In the genomic region with DNA sequence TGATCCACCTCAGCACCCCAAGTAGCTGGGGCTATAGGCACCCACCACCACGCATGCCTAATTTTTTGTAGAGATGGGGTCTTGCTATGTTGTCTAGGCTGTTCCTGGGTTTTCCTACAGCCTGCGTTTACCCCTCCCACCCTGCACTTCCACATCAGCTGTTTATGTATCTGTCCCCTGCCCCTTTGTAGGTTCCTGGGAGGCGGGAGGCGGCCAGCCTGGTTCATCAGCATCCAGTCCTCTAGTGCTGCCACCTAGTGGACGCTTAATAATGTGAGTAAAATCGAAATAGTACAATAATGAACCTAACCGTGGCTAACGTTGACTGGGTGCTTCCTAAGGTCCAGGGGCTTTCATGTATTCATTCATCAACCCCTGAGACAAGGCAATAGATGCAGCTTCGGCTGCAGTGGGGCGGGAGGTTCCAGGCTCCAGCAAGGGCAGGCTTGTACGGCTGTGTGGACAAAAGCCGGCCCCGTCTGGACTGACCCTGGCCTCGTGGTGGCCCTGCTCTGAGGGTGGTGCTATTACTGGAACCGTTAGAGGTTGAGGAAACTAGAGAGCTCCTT, we compare ENCODE assay signal across 9 cellular contexts. TPM values are rescaled to one million over a fixed set of nuclear protein-coding genes. Genes with fewer than 3 reads are reported as not detected.
DNase-seq lines count a peak whose midpoint lies in the region; ATAC-seq and TF ChIP-seq lines count a peak whose summit lies in the region.
"Had no signal": no experiment of that assay in that cellular context is flagged by ENCODE, and none has a peak within 500 bp of the region (broad histone marks: within the 10 kb centered on the region; RNA-seq: fewer than 3 reads in every experiment).

No MANE protein-coding gene starts in this region.

- H3K27me3 Mint-ChIP-seq in activated T-cell treated with anti-CD3 and anti-CD28 coated beads, Interleukin-2, amount 50 U/mL, for 4 hours (ENCODE audit: low read depth): no peaks in the 10 kb centered on the region
- H3K27me3 Mint-ChIP-seq: activated naive CD8-positive, alpha-beta T cell had no signal

- no peak for TF ChIP-seq POLR2A in vagina (IDR thresholded peaks at IDR 0.05)

- H3K9ac ChIP-seq in PC-3 (ENCODE audit: low read length): no peak overlapping the region

- H3K9me3 ChIP-seq in PC-3 (ENCODE audit: low read length) (no peaks in the 10 kb centered on the region), neutrophil (no peaks in the 10 kb centered on the region), vagina (no peaks in the 10 kb centered on the region)

- H3K9me2 ChIP-seq in PC-3 (replicated peaks; ENCODE audit: low read length): no peaks in the 10 kb centered on the region

- no peak overlapping the region for H3K4me3 ChIP-seq in PC-3 (ENCODE audit: low read length)
- H3K4me3 ChIP-seq in fibroblast of the aortic adventitia (ENCODE audit: low read depth, low read length): no peak overlapping the region
- H3K4me3 ChIP-seq in neutrophil (ENCODE audit: low read depth in 1 of 2, low read length in 1 of 2): no peak overlapping the region
- no peak overlapping the region for H3K4me3 ChIP-seq in vagina

- peak overlapping the region; percentile 94 for H2AFZ ChIP-seq in PC-3 (ENCODE audit: low read length)

- H3K4me3 Mint-ChIP-seq in activated T-cell treated with anti-CD3 and anti-CD28 coated beads, Interleukin-2, amount 50 U/mL, for 4 hours: no peak overlapping the region
- H3K4me3 Mint-ChIP-seq: activated naive CD8-positive, alpha-beta T cell had no signal

- no peaks in the 10 kb centered on the region for H3K36me3 Mint-ChIP-seq in activated T-cell treated with anti-CD3 and anti-CD28 coated beads, Interleukin-2, amount 50 U/mL, for 4 hours (ENCODE audit: insufficient read depth)
- H3K36me3 Mint-ChIP-seq: activated naive CD8-positive, alpha-beta T cell had no signal

- no peaks in the 10 kb centered on the region for H3K79me2 ChIP-seq in PC-3 (ENCODE audit: low read length)

- BruUV-seq in PC-3 (replicated peaks; lab: Mats Ljungman, UMichigan): no TSS peak

- H3K9me3 Mint-ChIP-seq in activated T-cell treated with anti-CD3 and anti-CD28 coated beads, Interleukin-2, amount 50 U/mL, for 4 hours: no peaks in the 10 kb centered on the region

- ATAC-seq in PC-3: peak; percentile 88
- peak; percentile 57 to 61 for ATAC-seq in activated T-cell treated with anti-CD3 and anti-CD28 coated beads, Interleukin-2, amount 50 U/mL, for 4 hours
- no peak for ATAC-seq in GM18868 (IDR thresholded peaks at IDR 0.05; ENCODE audit: unreplicated experiment)

- TF ChIP-seq CTCF in PC-3 (conservative IDR thresholded peaks at IDR 0.05; ENCODE audit: low read depth, low read length) (peak; percentile 70), fibroblast of the aortic adventitia (IDR thresholded peaks at IDR 0.05; ENCODE audit: insufficient read depth, low read length) (peak; percentile 67), neutrophil (IDR thresholded peaks at IDR 0.05) (peak; percentile 39), vagina (IDR thresholded peaks at IDR 0.05) (peak in 2 of 3 experiments; percentile 3 to 47)

- no peaks in the 10 kb centered on the region for H3K36me3 ChIP-seq in PC-3 (ENCODE audit: low read depth, low read length)
- H3K36me3 ChIP-seq in neutrophil: no peaks in the 10 kb centered on the region
- H3K36me3 ChIP-seq in vagina: no peaks in the 10 kb centered on the region

- CTCF ChIA-PET in PC-3 (lab: Charles Lee): no interaction called here

- H3K27ac ChIP-seq in PC-3 (ENCODE audit: low read length): no peak overlapping the region
- no peak overlapping the region for H3K27ac ChIP-seq in neutrophil
- no peak overlapping the region for H3K27ac ChIP-seq in vagina

- peaks cover 5% of the 10 kb centered on the region for H3K4me1 Mint-ChIP-seq in activated T-cell treated with anti-CD3 and anti-CD28 coated beads, Interleukin-2, amount 50 U/mL, for 4 hours (ENCODE audit: low read depth)

- intact Hi-C loops in PC-3 (cut with micrococcal nuclease) (no loop called here), vagina (cut with DNase I) (no loop called here)

- 0 out of 2 replicates have a peak, but pooled peaks cover 3% of the 10 kb centered on the region for H3K4me1 ChIP-seq in PC-3 (ENCODE audit: insufficient read depth, low read length)
- H3K4me1 ChIP-seq in neutrophil (ENCODE audit: control insufficient read depth in 1 of 2, insufficient read depth in 1 of 2, low read depth in 1 of 2, low read length in 1 of 2): peaks cover 0 to 5% of the 10 kb centered on the region in 2 experiments
- no peaks in the 10 kb centered on the region for H3K4me1 ChIP-seq in vagina

- H3K27me3 ChIP-seq in PC-3 (ENCODE audit: low read length) (no peaks in the 10 kb centered on the region), neutrophil (no peaks in the 10 kb centered on the region), vagina (no peaks in the 10 kb centered on the region)

- no peaks in the 10 kb centered on the region for H3F3A ChIP-seq in PC-3 (ENCODE audit: low read length, unreplicated experiment)

- H3K4me2 ChIP-seq in PC-3 (ENCODE audit: low read length): peak overlapping the region; percentile 69

- H4K20me1 ChIP-seq in PC-3 (ENCODE audit: low read length): no peaks in the 10 kb centered on the region

- POLR2A ChIA-PET in PC-3 (lab: Charles Lee; ENCODE audit: unreplicated experiment): no interaction called here

- DNase-seq in DMS 273 treated with DMSO at 0.1 percent for 48 hours (lab: John Stamatoyannopoulos, UW) (peak; percentile 27), HuH-7.5 (ENCODE audit: low spot score) (peak; percentile 89), PC-3 (peak; percentile 70), fibroblast of the aortic adventitia (ENCODE audit: low read depth) (peak; percentile 76), vagina (ENCODE audit: extremely low spot score in 2 of 2) (no peak)
- DNase-seq in activated T-cell treated with anti-CD3 and anti-CD28 coated beads, Interleukin-2, amount 50 U/mL, for 4 hours: peak; percentile 40

RNA-seq across cellular contexts. Expression of a gene that starts 1.2 kb away (rescaled TPM):
- total RNA-seq in PC-3 (2014; rRNA removed): not detected in 2 replicates
- total RNA-seq in activated T-cell treated with anti-CD3 and anti-CD28 coated beads, Interleukin-2, amount 50 U/mL, for 4 hours: not detected
- 0.09 TPM in 1 of 2 replicates, not detected in the other for total RNA-seq in fibroblast of the aortic adventitia (ENCODE audit: low replicate concordance)
- total RNA-seq in vagina: not detected

Comparison
In these comparisons a context has a peak if more than half of its experiments do, and no peak if none do; other contexts are left out.
1. DNase-seq: peak in DMS 273 treated with DMSO at 0.1 percent for 48 hours (single experiment), HuH-7.5 (single experiment), PC-3 (single experiment), activated T-cell treated with anti-CD3 and anti-CD28 coated beads, Interleukin-2, amount 50 U/mL, for 4 hours (single experiment) and fibroblast of the aortic adventitia (single experiment); none in vagina (0 of 2).
2. Peak in every context shown above with its lines, with median percentiles within 50 percentile points of each other: CTCF ChIP-seq.